Comparison of ENCODE assay signal across 10 cellular contexts in genomic region chr13:88979465-88980180, GRCh38.
DNase-seq lines count a peak whose midpoint lies in the region; ATAC-seq and TF ChIP-seq lines count a peak whose summit lies in the region.
"Had no signal": no experiment of that assay in that cellular context is flagged by ENCODE, and none has a peak within 500 bp of the region (broad histone marks: within the 10 kb centered on the region; RNA-seq: fewer than 3 reads in every experiment).

No MANE protein-coding gene starts in this region.

- intact Hi-C loops in CD14-positive monocyte (cut with micrococcal nuclease): no loop called here

- H3K27me3 ChIP-seq in neural cell (ENCODE audit: insufficient read depth, low read depth, low read length): no peaks in the 10 kb centered on the region
- H3K27me3 ChIP-seq: right lobe of liver had no signal

- peak; percentile 16 for DNase-seq in NCI-H146 (lab: John Stamatoyannopoulos, UW)
- no peak for DNase-seq in NCI-H146 treated with DMSO at 0.1 percent for 48 hours (lab: John Stamatoyannopoulos, UW; ENCODE audit: unreplicated experiment)
- peak; percentile 23 for DNase-seq in astrocyte of the hippocampus (ENCODE audit: low read depth, low spot score)
- no peak for DNase-seq in CD14-positive monocyte (ENCODE audit: low spot score)
- DNase-seq in stimulated activated naive CD4-positive, alpha-beta T cell treated with Interleukin-2 at 50 U/mL for 16 hours (lab: John Stamatoyannopoulos, UW): no peak
- no peak for DNase-seq in GM03348 (ENCODE audit: low spot score)
- DNase-seq: right lobe of liver had no signal

- no peaks in the 10 kb centered on the region for H3K79me2 ChIP-seq in neural cell (replicated peaks; ENCODE audit: insufficient read depth, low read length)

- H3K4me3 Mint-ChIP-seq in CD14-positive monocyte: no peak overlapping the region

- H3K9me2 ChIP-seq in neural cell (ENCODE audit: insufficient read depth, low read length): no peaks in the 10 kb centered on the region

- no peaks in the 10 kb centered on the region for H3F3A ChIP-seq in neural cell (ENCODE audit: insufficient read depth, low read length, poor library complexity, severe bottlenecking)

- H3K36me3 Mint-ChIP-seq in CD14-positive monocyte: no peaks in the 10 kb centered on the region

- peak; percentile 77 for ATAC-seq in HG03175 (IDR thresholded peaks at IDR 0.05; ENCODE audit: unreplicated experiment)
- ATAC-seq: A549, right lobe of liver had no signal

- H4K20me1 ChIP-seq in neural cell (ENCODE audit: insufficient read depth): no peaks in the 10 kb centered on the region

- no peaks in the 10 kb centered on the region for H3K36me3 ChIP-seq in neural cell (ENCODE audit: insufficient read depth, low read length)
- H3K36me3 ChIP-seq: right lobe of liver had no signal

- H3K9me3 ChIP-seq in neural cell (ENCODE audit: low read length): no peaks in the 10 kb centered on the region
- H3K9me3 ChIP-seq: A549, right lobe of liver had no signal

- H3K4me1 Mint-ChIP-seq in CD14-positive monocyte: no peaks in the 10 kb centered on the region

- H3K4me2 ChIP-seq in neural cell (ENCODE audit: low read length): no peak overlapping the region
- H3K4me2 ChIP-seq: A549 had no signal

- H3K9me3 Mint-ChIP-seq in CD14-positive monocyte: peaks cover 0 to 5% (median 0%) of the 10 kb centered on the region in 7 donors

- no peak overlapping the region for H3K4me3 ChIP-seq in neural cell (ENCODE audit: low read length)
- H3K4me3 ChIP-seq: A549, right lobe of liver had no signal

- H2AFZ ChIP-seq in neural cell (ENCODE audit: low read depth, low read length): no peak overlapping the region

- TF ChIP-seq RAD21 in neural cell (conservative IDR thresholded peaks at IDR 0.05): no peak

- H3K9ac ChIP-seq in neural cell (ENCODE audit: low read length): no peak overlapping the region

- peak; percentile 14 for TF ChIP-seq EP300 in neural cell (conservative IDR thresholded peaks at IDR 0.05; ENCODE audit: poor library complexity, severe bottlenecking)

- H3K27ac ChIP-seq in neural cell (ENCODE audit: low read length): no peak overlapping the region
- H3K27ac ChIP-seq: A549, right lobe of liver had no signal

- H3K27me3 Mint-ChIP-seq in CD14-positive monocyte (ENCODE audit: low read depth in 3 of 3): no peaks in the 10 kb centered on the region

- H3K27ac Mint-ChIP-seq in CD14-positive monocyte: no peak overlapping the region

- TF ChIP-seq CTCF in neural cell (IDR thresholded peaks at IDR 0.05; ENCODE audit: poor library complexity, severe bottlenecking) (no peak), CD14-positive monocyte (IDR thresholded peaks at IDR 0.05) (no peak)

TF ChIP-seq in neural cell, 6 proteins besides CTCF, POLR2A, EP300 and RAD21:
- TF ChIP-seq REST (IDR thresholded peaks at IDR 0.05; ENCODE audit: borderline replicate concordance) (no peak), POLR2AphosphoS5 (IDR thresholded peaks at IDR 0.05) (peak; percentile 17)

Comparison
In these comparisons a context has a peak if more than half of its experiments do, and no peak if none do; other contexts are left out.
1. DNase-seq: peak in NCI-H146 (single experiment) and astrocyte of the hippocampus (single experiment); none in NCI-H146 treated with DMSO at 0.1 percent for 48 hours (single experiment), CD14-positive monocyte (single experiment), stimulated activated naive CD4-positive, alpha-beta T cell treated with Interleukin-2 at 50 U/mL for 16 hours (single experiment) and GM03348 (single experiment).